In the genomic region with DNA sequence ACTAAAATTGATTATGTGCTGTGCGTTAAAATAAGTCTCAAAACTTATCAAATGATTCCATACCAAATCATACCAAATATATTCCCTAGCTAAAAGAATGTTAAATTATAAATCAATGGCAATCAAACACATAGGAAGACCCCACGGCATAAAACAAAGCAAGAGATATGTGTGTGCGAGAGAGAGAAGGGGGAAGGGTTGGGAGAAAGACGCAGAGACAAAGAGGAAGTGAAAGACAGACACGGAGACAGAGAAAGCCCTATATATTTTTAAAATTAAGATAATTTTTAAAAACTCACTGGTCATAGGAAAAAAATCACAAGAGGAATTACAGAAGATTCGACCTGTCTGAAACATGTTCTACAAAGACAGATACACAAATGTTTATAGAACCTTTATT, we compare ENCODE assay signal across 21 cellular contexts.
A peak's percentile ranks its signal among the peaks of the same experiment; 100 is the strongest.
DNase-seq lines count a peak whose midpoint lies in the region; ATAC-seq, FAIRE-seq and TF ChIP-seq lines count a peak whose summit lies in the region.
"Had no signal": no experiment of that assay in that cellular context is flagged by ENCODE, and none has a peak within 500 bp of the region (broad histone marks: within the 10 kb centered on the region; RNA-seq: fewer than 3 reads in every experiment).

No MANE protein-coding gene starts in this region.

- H3K27ac ChIP-seq in breast epithelium = no peak overlapping the region
- H3K27ac ChIP-seq: BLaER1, KMS-11 had no signal

- H3K9me3 ChIP-seq in breast epithelium = no peaks in the 10 kb centered on the region
- H3K9me3 ChIP-seq: BLaER1, MG63 had no signal

- H3K36me3 ChIP-seq in breast epithelium = no peaks in the 10 kb centered on the region
- H3K36me3 ChIP-seq: BLaER1, MG63 had no signal

- H3K4me3 ChIP-seq in breast epithelium = no peak overlapping the region
- H3K4me3 ChIP-seq: BLaER1, MG63 had no signal

- TF ChIP-seq CTCF in breast epithelium (IDR thresholded peaks at IDR 0.05) = no peak

- TF ChIP-seq POLR2A in GM12891 (IDR thresholded peaks at IDR 0.05; ENCODE audit: low read depth, low read length) (no peak), breast epithelium (IDR thresholded peaks at IDR 0.05) (no peak)

- intact Hi-C loops in breast epithelium (cut with DNase I; ENCODE audit: low total_unique reads) = loop anchor here (10.0 kb wide), 1 partner anchor 1158 kb away; no protein-coding TSS in a partner anchor

- no peak for FAIRE-seq in GM12891 (lab: Jason Lieb, UNC)
- FAIRE-seq: G401.6, H54, RCC 7860 had no signal

- no peaks in the 10 kb centered on the region for H3K4me1 ChIP-seq in breast epithelium
- H3K4me1 ChIP-seq: BLaER1 had no signal

- no peak for ATAC-seq in HG02938 (IDR thresholded peaks at IDR 0.05; ENCODE audit: unreplicated experiment)

- no peaks in the 10 kb centered on the region for H3K27me3 ChIP-seq in breast epithelium
- H3K27me3 ChIP-seq: BLaER1, MG63 had no signal

- DNase-seq in GM12891 (ENCODE audit: insufficient read length, low spot score) = no peak
- DNase-seq in MV-4-11 (lab: John Stamatoyannopoulos, UW) = peak; percentile 45
- DNase-seq in RPMI8226 = peak; percentile 3
- peak; percentile 1 for DNase-seq in globus pallidus (ENCODE audit: low spot score)
- no peak for DNase-seq in EL
- no peak for DNase-seq in stimulated activated naive CD4-positive, alpha-beta T cell treated with Interleukin-2 at 50 U/mL for 16 hours (lab: John Stamatoyannopoulos, UW)
- no peak for DNase-seq in breast epithelium (ENCODE audit: low spot score in 2 of 2)
- DNase-seq: CD8-positive, alpha-beta memory T cell; DMS79 treated with DMSO at 0.1 percent for 48 hours; HFFc6; MG63; NCI-H1417 treated with DMSO at 0.1 percent for 48 hours; NCI-H1930; NCI-H69; SHP77 had no signal

TF ChIP-seq in GM12891, 5 proteins besides CTCF, POLR2A, EP300 and RAD21:
- TF ChIP-seq PAX5 (IDR thresholded peaks at IDR 0.05; ENCODE audit: insufficient read depth, low read length, severe bottlenecking) (no peak), POU2F2 (IDR thresholded peaks at IDR 0.05; ENCODE audit: low read depth, low read length) (no peak), SPI1 (IDR thresholded peaks at IDR 0.05; ENCODE audit: low read depth, low read length) (peak; percentile 63)
TF ChIP-seq in GM12891: peak in this region for 1.

Comparison
In these comparisons a context has a peak if more than half of its experiments do, and no peak if none do; other contexts are left out.
1. DNase-seq: peak in MV-4-11 (single experiment), RPMI8226 (single experiment) and globus pallidus (single experiment); none in GM12891 (single experiment), EL (single experiment), stimulated activated naive CD4-positive, alpha-beta T cell treated with Interleukin-2 at 50 U/mL for 16 hours (single experiment) and breast epithelium (0 of 2).